In the genomic region with DNA sequence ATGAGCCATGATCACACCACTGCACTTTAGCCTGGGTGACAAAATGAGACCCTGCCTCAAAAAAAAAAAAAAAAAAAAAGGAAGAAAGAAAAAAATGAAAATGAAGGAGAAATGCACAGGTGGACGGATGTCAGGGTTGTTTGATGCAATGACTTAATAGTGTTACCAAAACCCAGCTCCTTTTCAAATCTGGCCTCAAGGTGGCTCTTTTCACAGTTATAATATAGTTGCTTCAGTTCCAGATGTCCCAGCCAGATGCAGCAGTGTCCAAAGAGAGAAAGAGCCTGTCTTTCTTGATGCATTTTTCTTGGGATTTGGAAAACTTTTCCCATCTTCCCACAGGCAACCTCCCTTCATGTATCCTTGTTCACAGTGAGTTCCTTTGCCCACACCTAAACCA, we compare ENCODE assay signal across 1 cellular context.
TF ChIP-seq lines count a peak whose summit lies in the region.

No MANE protein-coding gene starts in this region.

TF ChIP-seq in HCT116, 20 proteins besides CTCF, POLR2A, EP300 and RAD21 (continued from another document):
- TF ChIP-seq, protein P1, sequence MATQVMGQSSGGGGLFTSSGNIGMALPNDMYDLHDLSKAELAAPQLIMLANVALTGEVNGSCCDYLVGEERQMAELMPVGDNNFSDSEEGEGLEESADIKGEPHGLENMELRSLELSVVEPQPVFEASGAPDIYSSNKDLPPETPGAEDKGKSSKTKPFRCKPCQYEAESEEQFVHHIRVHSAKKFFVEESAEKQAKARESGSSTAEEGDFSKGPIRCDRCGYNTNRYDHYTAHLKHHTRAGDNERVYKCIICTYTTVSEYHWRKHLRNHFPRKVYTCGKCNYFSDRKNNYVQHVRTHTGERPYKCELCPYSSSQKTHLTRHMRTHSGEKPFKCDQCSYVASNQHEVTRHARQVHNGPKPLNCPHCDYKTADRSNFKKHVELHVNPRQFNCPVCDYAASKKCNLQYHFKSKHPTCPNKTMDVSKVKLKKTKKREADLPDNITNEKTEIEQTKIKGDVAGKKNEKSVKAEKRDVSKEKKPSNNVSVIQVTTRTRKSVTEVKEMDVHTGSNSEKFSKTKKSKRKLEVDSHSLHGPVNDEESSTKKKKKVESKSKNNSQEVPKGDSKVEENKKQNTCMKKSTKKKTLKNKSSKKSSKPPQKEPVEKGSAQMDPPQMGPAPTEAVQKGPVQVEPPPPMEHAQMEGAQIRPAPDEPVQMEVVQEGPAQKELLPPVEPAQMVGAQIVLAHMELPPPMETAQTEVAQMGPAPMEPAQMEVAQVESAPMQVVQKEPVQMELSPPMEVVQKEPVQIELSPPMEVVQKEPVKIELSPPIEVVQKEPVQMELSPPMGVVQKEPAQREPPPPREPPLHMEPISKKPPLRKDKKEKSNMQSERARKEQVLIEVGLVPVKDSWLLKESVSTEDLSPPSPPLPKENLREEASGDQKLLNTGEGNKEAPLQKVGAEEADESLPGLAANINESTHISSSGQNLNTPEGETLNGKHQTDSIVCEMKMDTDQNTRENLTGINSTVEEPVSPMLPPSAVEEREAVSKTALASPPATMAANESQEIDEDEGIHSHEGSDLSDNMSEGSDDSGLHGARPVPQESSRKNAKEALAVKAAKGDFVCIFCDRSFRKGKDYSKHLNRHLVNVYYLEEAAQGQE (IDR thresholded peaks at IDR 0.05; ENCODE audit: low read depth) = no peak
TF ChIP-seq in HCT116: peak in this region for 0.
